ENCODE assay signal across 9 cellular contexts in the genomic region with DNA sequence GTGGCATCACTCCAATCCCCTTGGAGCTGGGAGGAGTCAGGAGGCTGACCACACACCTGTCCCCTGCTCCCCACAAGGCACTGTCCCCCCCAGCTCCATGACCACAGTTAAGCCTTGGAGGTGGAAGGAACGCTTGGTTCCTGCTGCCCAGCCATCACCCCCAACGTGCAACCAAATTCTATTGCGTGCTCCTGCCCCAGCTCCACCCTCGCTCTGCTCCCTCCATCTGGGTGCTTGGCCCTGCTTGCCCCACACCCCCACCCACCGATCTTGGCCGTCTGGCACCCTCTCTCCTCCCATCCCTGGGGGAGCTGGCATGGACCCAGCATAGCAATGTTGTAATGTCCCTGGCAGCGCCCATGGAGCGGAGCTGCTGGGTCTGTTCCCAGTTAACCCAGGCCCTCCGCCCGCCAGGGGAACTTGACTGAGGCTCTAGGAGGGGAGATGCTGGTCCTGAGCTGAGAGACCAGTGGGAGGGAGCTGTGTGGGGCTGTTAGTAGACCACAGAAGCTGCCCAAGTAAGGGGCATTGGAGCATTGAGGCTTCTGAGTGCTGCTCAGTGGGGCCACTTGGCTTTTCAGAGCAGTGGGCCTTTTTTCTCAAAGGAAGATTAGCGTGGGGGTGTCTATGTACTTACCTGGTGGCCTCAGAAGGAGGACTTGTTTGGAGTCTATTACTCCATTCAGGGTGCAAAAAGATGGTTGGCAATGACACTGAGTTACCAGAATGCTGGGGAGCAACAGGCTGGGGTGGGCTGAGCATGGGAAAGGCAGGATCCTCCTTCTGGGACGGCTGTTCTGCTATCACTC. TPM values are rescaled to one million over a fixed set of nuclear protein-coding genes. Genes with fewer than 3 reads are reported as not detected.
A peak's percentile ranks its signal among the peaks of the same experiment; 100 is the strongest.
DNase-seq lines count a peak whose midpoint lies in the region; ATAC-seq and TF ChIP-seq lines count a peak whose summit lies in the region.
"Had no signal": no experiment of that assay in that cellular context is flagged by ENCODE, and none has a peak within 500 bp of the region (broad histone marks: within the 10 kb centered on the region; RNA-seq: fewer than 3 reads in every experiment).

No MANE protein-coding gene starts in this region.

- no peak overlapping the region for H3K27ac ChIP-seq in HUES48 (ENCODE audit: low read depth, low read length)
- no peak overlapping the region for H3K27ac ChIP-seq in hepatocyte
- H3K27ac ChIP-seq in smooth muscle cell (ENCODE audit: low read depth): no peak overlapping the region

- no peaks in the 10 kb centered on the region for H3K36me3 ChIP-seq in HUES48 (ENCODE audit: control insufficient read depth, insufficient read depth, low read length)
- no peaks in the 10 kb centered on the region for H3K36me3 ChIP-seq in hepatocyte (replicated peaks; ENCODE audit: insufficient read depth, low read depth)
- H3K36me3 ChIP-seq in smooth muscle cell (ENCODE audit: low read depth): no peaks in the 10 kb centered on the region

- H3K4me3 ChIP-seq in HUES48 (ENCODE audit: low read depth, low read length) (peak overlapping the region; percentile 91), hepatocyte (no peak overlapping the region), smooth muscle cell (peak overlapping the region; percentile 93)

- peaks cover 7% of the 10 kb centered on the region for H3K4me1 ChIP-seq in HUES48 (ENCODE audit: control insufficient read depth, insufficient read depth, low read length)
- H3K4me1 ChIP-seq in hepatocyte (ENCODE audit: insufficient read depth): peaks cover 4% of the 10 kb centered on the region
- H3K4me1 ChIP-seq in smooth muscle cell (ENCODE audit: low read depth): peaks cover 4% of the 10 kb centered on the region

- H3K4me2 ChIP-seq in hepatocyte (peak overlapping the region; percentile 88), smooth muscle cell (peak overlapping the region; percentile 100)

- H2AFZ ChIP-seq in hepatocyte (no peak overlapping the region), smooth muscle cell (ENCODE audit: low read depth) (peak overlapping the region; percentile 95)

- DNase-seq in amniotic epithelial cell (ENCODE audit: low read depth) (peak; percentile 32), hepatocyte (ENCODE audit: low spot score) (no peak), smooth muscle cell (lab: John Stamatoyannopoulos, UW; ENCODE audit: unreplicated experiment) (no peak)

- no peaks in the 10 kb centered on the region for H4K20me1 ChIP-seq in hepatocyte (ENCODE audit: insufficient read depth, poor library complexity, severe bottlenecking)
- no peaks in the 10 kb centered on the region for H4K20me1 ChIP-seq in smooth muscle cell (ENCODE audit: low read depth)

- H3K79me2 ChIP-seq in hepatocyte (no peaks in the 10 kb centered on the region), smooth muscle cell (ENCODE audit: low read depth) (no peaks in the 10 kb centered on the region)

- H3F3A ChIP-seq in smooth muscle cell (ENCODE audit: low read depth): no peaks in the 10 kb centered on the region

- H3K27me3 ChIP-seq in HUES48 (ENCODE audit: control insufficient read depth, insufficient read depth, low read length) (peaks cover 21% of the 10 kb centered on the region), hepatocyte (no peaks in the 10 kb centered on the region), smooth muscle cell (ENCODE audit: low read depth) (no peaks in the 10 kb centered on the region)

- no peaks in the 10 kb centered on the region for H3K9me3 ChIP-seq in HUES48 (ENCODE audit: control insufficient read depth, insufficient read depth, low read length)
- H3K9me3 ChIP-seq in hepatocyte (ENCODE audit: low read depth): no peaks in the 10 kb centered on the region
- no peaks in the 10 kb centered on the region for H3K9me3 ChIP-seq in smooth muscle cell (replicated peaks; ENCODE audit: low read depth)

- 62% methylated on average over 12 of the region's 12 CpGs for WGBS in hepatocyte (ENCODE audit: low lambda C conversion rate, missing lambda C conversion rate)
- 65% methylated on average over 12 of the region's 12 CpGs for WGBS in smooth muscle cell (ENCODE audit: low lambda C conversion rate)

- ATAC-seq in GM21423 (IDR thresholded peaks at IDR 0.05; ENCODE audit: unreplicated experiment): no peak
- ATAC-seq in HG03460 (IDR thresholded peaks at IDR 0.05; ENCODE audit: unreplicated experiment): no peak
- no peak for ATAC-seq in HG03457 (IDR thresholded peaks at IDR 0.05; ENCODE audit: unreplicated experiment)
- ATAC-seq in GM18909 (IDR thresholded peaks at IDR 0.05; ENCODE audit: poor library complexity, unreplicated experiment): no peak

- TF ChIP-seq CTCF in hepatocyte (IDR thresholded peaks at IDR 0.05; ENCODE audit: poor library complexity) (no peak), smooth muscle cell (IDR thresholded peaks at IDR 0.05; ENCODE audit: borderline replicate concordance, insufficient read depth, poor library complexity, severe bottlenecking) (no peak)

- H3K9ac ChIP-seq in HUES48 (ENCODE audit: low read depth, low read length) (no peak overlapping the region), smooth muscle cell (ENCODE audit: low read depth) (no peak overlapping the region)

- H3K9me2 ChIP-seq in hepatocyte (replicated peaks; ENCODE audit: insufficient read depth): no peaks in the 10 kb centered on the region

RNA-seq across cellular contexts. Expression of a gene that starts 1.1 kb away (rescaled TPM):
- total RNA-seq in hepatocyte (7.4 and 14.8 TPM in 2 replicates), smooth muscle cell (4.8 and 15.9 TPM in 2 replicates)
- polyA plus RNA-seq in hepatocyte (23.0 and 29.6 TPM in 2 replicates), smooth muscle cell (12.6 and 21.1 TPM in 2 replicates)

RNA-seq across cellular contexts. Expression of a gene that starts 29.6 kb away (rescaled TPM):
- total RNA-seq in hepatocyte (3.5 and 5.9 TPM in 2 replicates), smooth muscle cell (under 0.01 TPM in 1 of 2 replicates, not detected in the other)
- polyA plus RNA-seq in hepatocyte (3.7 and 8.5 TPM in 2 replicates), smooth muscle cell (0.17 and 0.60 TPM in 2 replicates)
- total RNA-seq: T-helper 1 cell treated with Interleukin-12 subunit alpha and Interleukin-12 subunit beta and Interleukin-4 antibody, amounts not matched to agents 30 ng/mL and 1 ng/mL, for 36 hours had no signal
